25 cellular contexts compared by ENCODE assay signal in genomic region chr4:42824278-42824977, GRCh38.
"Had no signal": no experiment of that assay in that cellular context is flagged by ENCODE, and none has a peak within 500 bp of the region (broad histone marks: within the 10 kb centered on the region; RNA-seq: fewer than 3 reads in every experiment).

No MANE protein-coding gene starts in this region.

- H3K27me3 ChIP-seq: ascending aorta had no signal

- H3K27ac ChIP-seq: ascending aorta, KMS-11 had no signal

- H3K36me3 ChIP-seq: ascending aorta had no signal

- DNase-seq: activated B cell treated with CpG ODN at 0.5 μM for 24 hours; activated CD4-positive, alpha-beta T cell treated with anti-CD3 and anti-CD28 coated beads for 1 hour; activated CD4-positive, alpha-beta T cell treated with anti-CD3 and anti-CD28 coated beads, Interleukin-2, amount 10 ng/mL, durations not matched to agents 24 days and 14 days; activated CD4-positive, alpha-beta T cell treated with anti-CD3 and anti-CD28 coated beads, Interleukin-2, amount 50 U/mL, for 48 hours; activated CD8-positive, alpha-beta memory T cell treated with anti-CD3 and anti-CD28 coated beads, Interleukin-2, amount 10 ng/mL, durations not matched to agents 7 days and 5 days; activated effector memory CD4-positive, alpha-beta T cell treated with Interleukin-2 at 50 U/mL for 16 hours; activated naive CD4-positive, alpha-beta T cell; activated naive CD8-positive, alpha-beta T cell treated with anti-CD3 and anti-CD28 coated beads, Interleukin-2, amount 50 U/mL, for 24 hours; activated T-cell treated with anti-CD3 and anti-CD28 coated beads, Interleukin-2, amount 50 U/mL, for 24 hours; amniotic stem cell; MM.1S; NCI-H1105; NCI-H1436; NCI-H1694 treated with DMSO at 0.1 percent for 48 hours; NCI-H2029 treated with DMSO at 0.1 percent for 48 hours; NCI-H2171; NCI-H2227 treated with DMSO at 0.1 percent for 48 hours; NCI-H446 treated with DMSO at 0.1 percent for 48 hours; NCI-H524 treated with DMSO at 0.1 percent for 48 hours; NCI-H748 treated with DMSO at 0.1 percent for 48 hours; SIG-M5; T-helper 17 cell; T-helper 9 cell had no signal

- H3K9ac ChIP-seq: KMS-11 had no signal

- H3K9me3 ChIP-seq: ascending aorta had no signal

- ATAC-seq: activated CD8-positive, alpha-beta memory T cell treated with anti-CD3 and anti-CD28 coated beads, Interleukin-2, amount 10 ng/mL, durations not matched to agents 7 days and 5 days; activated naive CD8-positive, alpha-beta T cell treated with anti-CD3 and anti-CD28 coated beads, Interleukin-2, amount 50 U/mL, for 24 hours; T-helper 17 cell had no signal

- H3K4me1 ChIP-seq: ascending aorta had no signal

- H3K4me3 ChIP-seq: ascending aorta had no signal
